In genomic region chr14:69485701-69486100, GRCh38 we compare ENCODE assay signal across 26 cellular contexts. TPM values are rescaled to one million over a fixed set of nuclear protein-coding genes. Genes with fewer than 3 reads are reported as not detected.
"Had no signal": no experiment of that assay in that cellular context is flagged by ENCODE, and none has a peak within 500 bp of the region (broad histone marks: within the 10 kb centered on the region; RNA-seq: fewer than 3 reads in every experiment).

No MANE protein-coding gene starts in this region.

- H3K27me3 ChIP-seq: thyroid gland had no signal

- H3K4me3 Mint-ChIP-seq: dendritic cell treated with granulocyte-macrophage colony-stimulating factor and Interleukin-4, amounts not matched to agents 40 ng/mL and 50 ng/mL, for 4 days; naive thymus-derived CD8-positive, alpha-beta T cell; stimulated activated effector memory CD8-positive, alpha-beta T cell treated with anti-CD3 and anti-CD28 coated beads, Interleukin-12 subunit alpha, Interleukin-12 subunit beta, amount 100 ng/mL, for 72 hours had no signal

- H3K27ac ChIP-seq: colonic mucosa, epithelial cell of prostate, gastrocnemius medialis, heart left ventricle, hepatocyte, left lung, psoas muscle, sigmoid colon, stomach, thyroid gland, uterus had no signal

- H3K27ac Mint-ChIP-seq: dendritic cell treated with granulocyte-macrophage colony-stimulating factor and Interleukin-4, amounts not matched to agents 40 ng/mL and 50 ng/mL, for 4 days; endodermal cell; naive thymus-derived CD8-positive, alpha-beta T cell; stimulated activated effector memory CD8-positive, alpha-beta T cell treated with anti-CD3 and anti-CD28 coated beads, Interleukin-12 subunit alpha, Interleukin-12 subunit beta, amount 100 ng/mL, for 72 hours; type B pancreatic cell had no signal

- ATAC-seq: esophagus mucosa; gastrocnemius medialis; naive thymus-derived CD8-positive, alpha-beta T cell; psoas muscle; stimulated activated effector memory CD8-positive, alpha-beta T cell treated with anti-CD3 and anti-CD28 coated beads, Interleukin-12 subunit alpha, Interleukin-12 subunit beta, amount 100 ng/mL, for 72 hours had no signal

- H3K9me3 ChIP-seq: colonic mucosa, gastrocnemius medialis, heart left ventricle, left lung, psoas muscle, sigmoid colon, stomach, thyroid gland, uterus had no signal

- H3K9me3 Mint-ChIP-seq: dendritic cell treated with granulocyte-macrophage colony-stimulating factor and Interleukin-4, amounts not matched to agents 40 ng/mL and 50 ng/mL, for 4 days; endodermal cell; naive thymus-derived CD8-positive, alpha-beta T cell; stimulated activated effector memory CD8-positive, alpha-beta T cell treated with anti-CD3 and anti-CD28 coated beads, Interleukin-12 subunit alpha, Interleukin-12 subunit beta, amount 100 ng/mL, for 72 hours; type B pancreatic cell had no signal

- H2AFZ ChIP-seq: hepatocyte had no signal

- DNase-seq: colonic mucosa; effector CD8-positive, alpha-beta T cell; endodermal cell; foreskin fibroblast; gastrocnemius medialis; heart left ventricle; left cardiac atrium; left lung; mammary epithelial cell; mesendoderm; naive thymus-derived CD8-positive, alpha-beta T cell; psoas muscle; right cardiac atrium; sigmoid colon; stimulated activated CD4-positive, alpha-beta T cell treated with anti-CD3 and anti-CD28 coated beads, Interleukin-2, amount 100 ng/mL, for 24 hours; stimulated activated CD4-positive, alpha-beta T cell treated with anti-CD3 and anti-CD28 coated beads, Interleukin-4, amount 100 ng/mL, for 24 hours; stimulated activated naive CD4-positive, alpha-beta T cell treated with Interleukin-2 at 50 U/mL for 16 hours; stomach; thyroid gland; uterus had no signal

- H3K4me1 Mint-ChIP-seq: stimulated activated effector memory CD8-positive, alpha-beta T cell treated with anti-CD3 and anti-CD28 coated beads, Interleukin-12 subunit alpha, Interleukin-12 subunit beta, amount 100 ng/mL, for 72 hours had no signal

- H3K36me3 ChIP-seq: colonic mucosa, gastrocnemius medialis, heart left ventricle, left lung, sigmoid colon, stomach, thyroid gland, uterus had no signal

- H3K36me3 Mint-ChIP-seq: naive thymus-derived CD8-positive, alpha-beta T cell; stimulated activated effector memory CD8-positive, alpha-beta T cell treated with anti-CD3 and anti-CD28 coated beads, Interleukin-12 subunit alpha, Interleukin-12 subunit beta, amount 100 ng/mL, for 72 hours; type B pancreatic cell had no signal

- H3K4me3 ChIP-seq: colonic mucosa, gastrocnemius medialis, hepatocyte, left lung, sigmoid colon, uterus had no signal

RNA-seq across cellular contexts. Expression of gene PLEKHD1, which starts 1.2 kb away (rescaled TPM):
- total RNA-seq: esophagus mucosa, hepatocyte, mammary epithelial cell had no signal
- polyA plus RNA-seq: hepatocyte; mammary epithelial cell; naive thymus-derived CD8-positive, alpha-beta T cell had no signal
